Comparison of ENCODE assay signal across 1 cellular context in genomic region chr9:136241540-136241939, GRCh38.
TF ChIP-seq lines count a peak whose summit lies in the region.

No MANE protein-coding gene starts in this region.

TF ChIP-seq in HepG2, 621 proteins besides CTCF, POLR2A, EP300 and RAD21:
- TF ChIP-seq HOMEZ (CRISPR knock-in tag; IDR thresholded peaks at IDR 0.05; ENCODE audit: low read depth) = no peak
- TF ChIP-seq ZNF7 (CRISPR knock-in tag; IDR thresholded peaks at IDR 0.05) = no peak
- TF ChIP-seq ZNF687 (CRISPR knock-in tag; IDR thresholded peaks at IDR 0.05) = 0 out of 2 replicates have a peak, but pooled peaks have one; percentile 7
- TF ChIP-seq REST (IDR thresholded peaks at IDR 0.05; ENCODE audit: borderline replicate concordance in 1 of 2, low read depth in 1 of 2, low read length in 2 of 2) = no peak
- no peak for TF ChIP-seq ISX (CRISPR knock-in tag; conservative IDR thresholded peaks at IDR 0.05)
- TF ChIP-seq HMGXB3 (CRISPR knock-in tag; IDR thresholded peaks at IDR 0.05; ENCODE audit: borderline replicate concordance) = no peak
- no peak for TF ChIP-seq THRA (CRISPR knock-in tag; IDR thresholded peaks at IDR 0.05; ENCODE audit: borderline replicate concordance)
